ENCODE assay signal across 26 cellular contexts in genomic region chr6:43824741-43825064, GRCh38. TPM values are rescaled to one million over a fixed set of nuclear protein-coding genes. Genes with fewer than 3 reads are reported as not detected.
A peak's percentile ranks its signal among the peaks of the same experiment; 100 is the strongest.
DNase-seq lines count a peak whose midpoint lies in the region; ATAC-seq, FAIRE-seq and TF ChIP-seq lines count a peak whose summit lies in the region.
"Had no signal": no experiment of that assay in that cellular context is flagged by ENCODE, and none has a peak within 500 bp of the region (broad histone marks: within the 10 kb centered on the region; RNA-seq: fewer than 3 reads in every experiment).

No MANE protein-coding gene starts in this region.

- H3K79me2 ChIP-seq in K562 (ENCODE audit: control insufficient read depth, insufficient read depth, low read length), result no peaks in the 10 kb centered on the region
- H3K79me2 ChIP-seq in osteoblast (ENCODE audit: insufficient read depth, low read length), result no peaks in the 10 kb centered on the region

- FAIRE-seq in A549 (lab: Jason Lieb, UNC), result no peak
- no peak for FAIRE-seq in K562 (lab: Jason Lieb, UNC)
- FAIRE-seq: astrocyte had no signal

- no peak overlapping the region for H3K4me3 ChIP-seq in A549
- no peak overlapping the region for H3K4me3 ChIP-seq in K562
- no peak overlapping the region for H3K4me3 ChIP-seq in liver (ENCODE audit: low read depth in 1 of 3, low read length in 3 of 3)
- H3K4me3 ChIP-seq in osteoblast (ENCODE audit: insufficient read depth, low read length), result no peak overlapping the region
- no peak overlapping the region for H3K4me3 ChIP-seq in uterus
- H3K4me3 ChIP-seq: esophagus squamous epithelium, vagina had no signal

- ATAC-seq in A549, result no peak
- no peak for ATAC-seq in K562
- no peak for ATAC-seq in HG03045 (IDR thresholded peaks at IDR 0.05; ENCODE audit: unreplicated experiment)
- ATAC-seq: activated CD8-positive, alpha-beta memory T cell treated with anti-CD3 and anti-CD28 coated beads, Interleukin-2, amount 10 ng/mL, durations not matched to agents 7 days and 5 days; activated naive CD8-positive, alpha-beta T cell treated with anti-CD3 and anti-CD28 coated beads, Interleukin-2, amount 50 U/mL, for 24 hours; activated T-cell treated with anti-CD3 and anti-CD28 coated beads, Interleukin-2, amount 50 U/mL, for 4 hours; foreskin keratinocyte; SK-N-SH treated with all-trans-retinoic acid at 6 μM for 48 hours had no signal

- no peaks in the 10 kb centered on the region for H4K20me1 ChIP-seq in K562 (replicated peaks; ENCODE audit: control insufficient read depth, insufficient read depth, low read length)
- no peaks in the 10 kb centered on the region for H4K20me1 ChIP-seq in osteoblast (ENCODE audit: insufficient read depth, low read length)

- intact Hi-C loops in K562 (cut with micrococcal nuclease) (no loop called here), uterus (cut with DNase I; ENCODE audit: low total_unique reads) (no loop called here)

- H3K9ac ChIP-seq in K562 (ENCODE audit: insufficient read depth in 1 of 2, low read depth in 2 of 2, low read length in 2 of 2), result no peak overlapping the region
- H3K9ac ChIP-seq in liver (ENCODE audit: low read depth in 1 of 2, low read length in 2 of 2), result no peak overlapping the region

- peak overlapping the region; percentile 29; the same call in 1 of the 2 replicates for H2AFZ ChIP-seq in K562 (ENCODE audit: low read depth, low read length)
- peak overlapping the region; percentile 43 for H2AFZ ChIP-seq in osteoblast (ENCODE audit: low read length)

- no peak for TF ChIP-seq POLR2A in A549 (IDR thresholded peaks at IDR 0.05; ENCODE audit: low read length)
- TF ChIP-seq POLR2A in K562 (conservative IDR thresholded peaks at IDR 0.05), result no peak
- no peak for TF ChIP-seq POLR2A in uterus (IDR thresholded peaks at IDR 0.05)

- CTCF ChIA-PET in A549 (lab: Yijun Ruan, JAX), result interaction anchor here (0.6 to 1.6 kb wide), 6 partner anchors 8 to 369 kb away, joined by 3 to 4 read pairs (median 4); partner anchors contain the start of gene VEGFA
- CTCF ChIA-PET in K562 (lab: Yijun Ruan, JAX; ENCODE audit: low intra/inter-chr PET ratio), result no interaction called here

- H3K27me3 ChIP-seq in K562 (ENCODE audit: control insufficient read depth in 2 of 2, insufficient read depth in 2 of 2, low read length in 2 of 2) (peaks cover 0 to 4% of the 10 kb centered on the region in 2 experiments; a peak in 2 of 5 replicates), liver (ENCODE audit: control insufficient read depth in 4 of 4, insufficient read depth in 4 of 4, low read length in 3 of 4) (no peaks in the 10 kb centered on the region), osteoblast (ENCODE audit: insufficient read depth, low read length) (peaks cover 12% of the 10 kb centered on the region), uterus (no peaks in the 10 kb centered on the region)
- H3K27me3 ChIP-seq: vagina had no signal

- TF ChIP-seq EP300 in A549 (IDR thresholded peaks at IDR 0.05) (no peak), K562 (IDR thresholded peaks at IDR 0.05; ENCODE audit: low read length) (no peak)

- H3K9me1 ChIP-seq in K562 (ENCODE audit: control insufficient read depth, insufficient read depth, low read length), result no peaks in the 10 kb centered on the region

- TF ChIP-seq RAD21 in A549 (conservative IDR thresholded peaks at IDR 0.05 in 1 of 2, IDR thresholded peaks at IDR 0.05 in 1 of 2), result no peak
- TF ChIP-seq RAD21 in K562 (CRISPR knock-in tag; conservative IDR thresholded peaks at IDR 0.05 in 1 of 2, IDR thresholded peaks at IDR 0.05 in 1 of 2), result no peak
- TF ChIP-seq RAD21 in liver (IDR thresholded peaks at IDR 0.05), result no peak

- H3K4me2 ChIP-seq in A549 (peak overlapping the region; percentile 52), K562 (ENCODE audit: insufficient read depth, low read length) (no peak overlapping the region), osteoblast (ENCODE audit: insufficient read depth, low read length) (no peak overlapping the region)

- TF ChIP-seq CTCF in A549 (IDR thresholded peaks at IDR 0.05), result no peak
- TF ChIP-seq CTCF in K562 (IDR thresholded peaks at IDR 0.05 in 2 of 3, conservative IDR thresholded peaks at IDR 0.05 in 1 of 3; ENCODE audit: insufficient read depth in 2 of 3, low read depth in 1 of 3, low read length in 3 of 3), result no peak
- no peak for TF ChIP-seq CTCF in liver (IDR thresholded peaks at IDR 0.05; ENCODE audit: low read depth, low read length, missing input control)
- TF ChIP-seq CTCF in osteoblast (IDR thresholded peaks at IDR 0.05; ENCODE audit: extremely low read depth, low read depth, low read length), result no peak
- no peak for TF ChIP-seq CTCF in uterus (IDR thresholded peaks at IDR 0.05)

- H3K9me3 ChIP-seq in A549, result no peaks in the 10 kb centered on the region
- H3K9me3 ChIP-seq in K562 (replicated peaks; ENCODE audit: control insufficient read depth, insufficient read depth, low read depth, low read length), result no peaks in the 10 kb centered on the region
- H3K9me3 ChIP-seq in liver (ENCODE audit: control insufficient read depth in 4 of 4, low read length in 3 of 4), result no peaks in the 10 kb centered on the region
- no peaks in the 10 kb centered on the region for H3K9me3 ChIP-seq in osteoblast (ENCODE audit: low read depth, low read length)
- H3K9me3 ChIP-seq in uterus, result no peaks in the 10 kb centered on the region
- H3K9me3 ChIP-seq: esophagus squamous epithelium, vagina had no signal

- DNase-seq in A549 (ENCODE audit: low read depth in 1 of 2, low spot score in 1 of 2) (no peak), K562 (ENCODE audit: extremely low read depth in 1 of 4, low spot score in 3 of 4) (no peak), osteoblast (ENCODE audit: insufficient read length, low spot score, missing footprints) (no peak), SW480 (ENCODE audit: low spot score) (no peak), uterus (no peak), superior temporal gyrus (ENCODE audit: extremely low spot score) (no peak)
- DNase-seq: activated CD8-positive, alpha-beta memory T cell treated with anti-CD3 and anti-CD28 coated beads, Interleukin-2, amount 10 ng/mL, durations not matched to agents 7 days and 5 days; activated gamma-delta T cell; activated naive CD8-positive, alpha-beta T cell treated with anti-CD3 and anti-CD28 coated beads, Interleukin-2, amount 50 U/mL, for 24 hours; activated T-cell treated with anti-CD3 and anti-CD28 coated beads, Interleukin-2, amount 50 U/mL, for 4 hours; caudate nucleus; CD4-positive, CD25-positive, alpha-beta regulatory T cell; cortex of kidney; esophagus squamous epithelium; foreskin keratinocyte; head of caudate nucleus; mammary epithelial cell; nucleus accumbens; stimulated activated CD4-positive, alpha-beta T cell treated with anti-CD3 and anti-CD28 coated beads, Interleukin-15, amount 100 ng/mL, for 24 hours; stimulated activated CD4-positive, alpha-beta T cell treated with anti-CD3 and anti-CD28 coated beads, Interleukin-4, amount 100 ng/mL, for 4 hours; T-helper 2 cell had no signal

- H3K4me1 ChIP-seq in A549, result peaks cover 13% of the 10 kb centered on the region
- H3K4me1 ChIP-seq in K562 (replicated peaks in 1 of 2; ENCODE audit: control insufficient read depth in 2 of 2, insufficient read depth in 2 of 2, low read length in 2 of 2), result peaks cover 15 to 17% of the 10 kb centered on the region in 2 experiments
- H3K4me1 ChIP-seq in liver (ENCODE audit: control insufficient read depth in 4 of 4, insufficient read depth in 4 of 4, low read length in 3 of 4), result peaks cover 3 to 40% (median 36%) of the 10 kb centered on the region in 4 donors
- no peaks in the 10 kb centered on the region for H3K4me1 ChIP-seq in osteoblast (ENCODE audit: insufficient read depth, low read length)
- H3K4me1 ChIP-seq in uterus, result no peaks in the 10 kb centered on the region
- H3K4me1 ChIP-seq: esophagus squamous epithelium, foreskin keratinocyte had no signal

- in situ Hi-C loops in K562 (cut with MboI), result no loop called here

- peak overlapping the region in 1 of 2 experiments; percentile 44; a peak in 2 of 6 replicates for H3K27ac ChIP-seq in A549
- H3K27ac ChIP-seq in K562 (ENCODE audit: extremely low read depth, low read depth, low read length), result no peak overlapping the region
- peak overlapping the region; percentile 70 to 81 for H3K27ac ChIP-seq in liver (ENCODE audit: low read depth in 1 of 2, low read length in 2 of 2)
- no peak overlapping the region for H3K27ac ChIP-seq in osteoblast (ENCODE audit: low read depth, low read length)
- no peak overlapping the region for H3K27ac ChIP-seq in uterus
- H3K27ac ChIP-seq: esophagus squamous epithelium, foreskin keratinocyte, vagina had no signal

- WGBS in A549 (ENCODE audit: missing lambda C conversion rate), result 49% methylated on average over 2 of the region's 2 CpGs
- 16% methylated on average over 2 of the region's 2 CpGs for WGBS in K562 (ENCODE audit: insufficient coverage, low coverage, missing lambda C conversion rate)
- 25% methylated on average over 2 of the region's 2 CpGs for WGBS in liver

- POLR2A ChIA-PET in A549 (lab: Yijun Ruan, JAX) (no interaction called here), K562 (lab: Yijun Ruan, JAX) (interaction anchor here (0.5 to 2.0 kb wide), 10 partner anchors 10 to 1858 kb away, joined by 3 to 7 read pairs (median 4); no protein-coding TSS in a partner anchor)

- H3K36me3 ChIP-seq in K562 (ENCODE audit: control insufficient read depth, insufficient read depth, low read length), result no peaks in the 10 kb centered on the region
- H3K36me3 ChIP-seq in liver (ENCODE audit: control insufficient read depth in 4 of 4, insufficient read depth in 3 of 4, low read depth in 1 of 4, low read length in 3 of 4), result no peaks in the 10 kb centered on the region
- no peaks in the 10 kb centered on the region for H3K36me3 ChIP-seq in osteoblast (ENCODE audit: insufficient read depth, low read length)
- H3K36me3 ChIP-seq in uterus, result no peaks in the 10 kb centered on the region
- H3K36me3 ChIP-seq: esophagus squamous epithelium, vagina had no signal

- no TSS peak for BruUV-seq in K562 (replicated peaks; lab: Mats Ljungman, UMichigan)

RNA-seq across cellular contexts. Expression of gene VEGFA, which starts 54.7 kb away (rescaled TPM):
- polyA plus RNA-seq in A549 (2011; rRNA removed) (83.7 and 101 TPM in 2 replicates), A549 (2017; fragmentation: RNase III; extraction: RNeasy Plus Mini Kit Qiagen cat#74134 plus additional on column Dnase treatment) (35.4 to 41.1 TPM (median 35.8 TPM) in 3 replicates), K562 (2011; rRNA removed) (271 and 467 TPM in 2 replicates), K562 (2014; fragmentation: Illumina TruSeq; extraction: Trizol) (134 and 172 TPM in 2 replicates), K562 (2014; fragmentation: Nextera tagmentation; extraction: Ambion mirVana) (10 to 100 TPM; 14.0 to 16.0 TPM), K562 (2014; rRNA removed) (179 and 182 TPM in 2 replicates), liver (10 to 100 TPM; 14.7 to 94.8 TPM)
- polyA plus RNA-seq in A549 (2012; cell fraction: cytosol; rRNA removed), result 71.6 and 78.6 TPM in 2 replicates
- 87.2 and 111 TPM in 2 replicates for polyA plus RNA-seq in A549 (2012; cell fraction: nucleus; rRNA removed)
- 125 and 135 TPM in 2 replicates for polyA minus RNA-seq in A549 (2011; rRNA and poly(A)+ RNA removed)
- 511 and 945 TPM in 2 replicates for total RNA-seq in K562 (2011; cell fraction: chromatin; rRNA removed; ENCODE audit: low replicate concordance)
- 536 and 553 TPM in 2 replicates for total RNA-seq in K562 (2011; cell fraction: nucleolus; rRNA removed)
- 559 and 592 TPM in 2 replicates for total RNA-seq in K562 (2011; cell fraction: nucleoplasm; rRNA removed)
- total RNA-seq in K562 (2014; rRNA removed) (124 and 144 TPM in 2 replicates), K562 (2014; rRNA removed; fragmentation: Illumina TruSeq; extraction: Trizol) (66.5 and 70.7 TPM in 2 replicates), K562 (2015; rRNA removed; fragmentation: Illumina TruSeq; extraction: Trizol) (25.8 and 27.0 TPM in 2 replicates), K562 (2021) (131 and 159 TPM in 2 replicates), liver (100 to 1,000 TPM in 1 of 2 donors, 10 to 100 TPM in 1; 35.5 to 160 TPM), osteoblast (152 and 193 TPM in 2 replicates), uterus (100 to 1,000 TPM in 3 of 4 donors, 10 to 100 TPM in 1; 81.0 to 247 (median 156) TPM)
- 222 and 346 TPM in 2 replicates for polyA plus RNA-seq in K562 (2011; cell fraction: cytosol; rRNA removed)
- polyA plus RNA-seq in K562 (2011; cell fraction: nucleus; rRNA removed), result 1,880 and 1,961 TPM in 2 replicates
- 112 and 555 TPM in 2 replicates for polyA plus RNA-seq in K562 (2012)
- 359 and 374 TPM in 2 replicates for polyA minus RNA-seq in K562 (2011; rRNA and poly(A)+ RNA removed)
- 79.8 and 123 TPM in 2 replicates for polyA minus RNA-seq in K562 (2011; cell fraction: cytosol; rRNA and poly(A)+ RNA removed)
- 310 and 397 TPM in 2 replicates for polyA minus RNA-seq in K562 (2011; cell fraction: nucleus; rRNA and poly(A)+ RNA removed)

Comparison
In these comparisons a context has a peak if more than half of its experiments do, and no peak if none do; other contexts are left out.
1. H3K27ac ChIP-seq: peak in liver (2 of 2); none in K562 (single experiment), osteoblast (single experiment) and uterus (0 of 2).